Comparison of ENCODE assay signal across 15 cellular contexts in the genomic region with DNA sequence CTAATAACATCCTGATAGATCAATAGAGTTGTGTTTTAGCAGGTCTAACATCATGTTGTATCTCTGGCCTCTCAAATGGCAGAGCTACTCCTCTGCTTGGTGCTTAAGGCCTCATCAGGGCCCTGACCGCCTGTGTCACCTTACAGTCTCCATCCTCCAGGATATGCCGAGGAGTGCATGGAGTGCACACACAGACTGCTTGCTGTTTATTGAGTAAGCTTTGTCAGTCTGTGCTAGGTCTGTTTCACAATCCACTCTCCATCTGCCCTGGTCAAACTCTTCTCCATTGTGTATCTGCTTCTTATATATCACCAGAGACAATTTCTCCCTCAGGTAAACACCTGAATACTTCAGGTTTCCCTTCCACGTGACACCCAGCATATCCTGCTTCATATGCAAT.
"Had no signal": no experiment of that assay in that cellular context is flagged by ENCODE, and none has a peak within 500 bp of the region (broad histone marks: within the 10 kb centered on the region; RNA-seq: fewer than 3 reads in every experiment).

No MANE protein-coding gene starts in this region.

- H3K4me3 Mint-ChIP-seq: activated CD4-positive, alpha-beta memory T cell treated with anti-CD3 and anti-CD28 coated beads for 36 hours; activated CD4-positive, alpha-beta T cell treated with anti-CD3 and anti-CD28 coated beads for 36 hours; activated T-cell treated with anti-CD3 and anti-CD28 coated beads, Interleukin-2, amount 50 U/mL, for 24 hours; neural crest cell; T-helper 17 cell had no signal

- H3K27ac ChIP-seq: adrenal gland, dorsolateral prefrontal cortex, lower lobe of right lung, sigmoid colon, tibial nerve had no signal

- H3K4me1 ChIP-seq: adrenal gland, lower lobe of right lung, sigmoid colon, tibial nerve had no signal

- H3K9me3 ChIP-seq: adrenal gland, lower lobe of right lung, sigmoid colon, tibial nerve had no signal

- H3K4me1 Mint-ChIP-seq: activated CD4-positive, alpha-beta T cell treated with anti-CD3 and anti-CD28 coated beads for 36 hours; neural crest cell; T-helper 17 cell had no signal

- H3K27me3 ChIP-seq: adrenal gland, sigmoid colon, tibial nerve had no signal

- H3K4me3 ChIP-seq: adrenal gland, dorsolateral prefrontal cortex, lower lobe of right lung, sigmoid colon, tibial nerve had no signal

- H3K9me3 Mint-ChIP-seq: activated CD4-positive, alpha-beta memory T cell treated with anti-CD3 and anti-CD28 coated beads for 36 hours; activated T-cell treated with anti-CD3 and anti-CD28 coated beads, Interleukin-2, amount 50 U/mL, for 24 hours had no signal

- H3K27me3 Mint-ChIP-seq: activated CD4-positive, alpha-beta memory T cell treated with anti-CD3 and anti-CD28 coated beads for 36 hours; activated CD4-positive, alpha-beta T cell treated with anti-CD3 and anti-CD28 coated beads for 36 hours; activated T-cell treated with anti-CD3 and anti-CD28 coated beads, Interleukin-2, amount 50 U/mL, for 24 hours; T-helper 17 cell had no signal

- H3K27ac Mint-ChIP-seq: activated CD4-positive, alpha-beta memory T cell treated with anti-CD3 and anti-CD28 coated beads for 36 hours; activated CD4-positive, alpha-beta T cell treated with anti-CD3 and anti-CD28 coated beads for 36 hours; activated T-cell treated with anti-CD3 and anti-CD28 coated beads, Interleukin-2, amount 50 U/mL, for 24 hours; T-helper 17 cell had no signal

- H3K36me3 Mint-ChIP-seq: activated CD4-positive, alpha-beta memory T cell treated with anti-CD3 and anti-CD28 coated beads for 36 hours had no signal

- ATAC-seq: activated CD4-positive, alpha-beta T cell treated with anti-CD3 and anti-CD28 coated beads for 36 hours; left colon; T-helper 17 cell had no signal

- DNase-seq: activated CD4-positive, alpha-beta memory T cell treated with anti-CD3 and anti-CD28 coated beads for 36 hours; activated CD4-positive, alpha-beta T cell treated with anti-CD3 and anti-CD28 coated beads for 36 hours; activated naive CD4-positive, alpha-beta T cell treated with anti-CD3 and anti-CD28 coated beads, Interleukin-2, amount 50 U/mL, for 16 hours; activated T-cell treated with anti-CD3 and anti-CD28 coated beads, Interleukin-2, amount 50 U/mL, for 24 hours; adrenal gland; dorsolateral prefrontal cortex; erythroblast; left colon; lower lobe of right lung; sigmoid colon; stimulated activated CD4-positive, alpha-beta T cell treated with anti-CD3 and anti-CD28 coated beads, Interleukin-2, amount 100 ng/mL, for 24 hours; substantia nigra; T-helper 17 cell had no signal

- H3K36me3 ChIP-seq: adrenal gland, lower lobe of right lung, sigmoid colon, tibial nerve had no signal
